In the genomic region with DNA sequence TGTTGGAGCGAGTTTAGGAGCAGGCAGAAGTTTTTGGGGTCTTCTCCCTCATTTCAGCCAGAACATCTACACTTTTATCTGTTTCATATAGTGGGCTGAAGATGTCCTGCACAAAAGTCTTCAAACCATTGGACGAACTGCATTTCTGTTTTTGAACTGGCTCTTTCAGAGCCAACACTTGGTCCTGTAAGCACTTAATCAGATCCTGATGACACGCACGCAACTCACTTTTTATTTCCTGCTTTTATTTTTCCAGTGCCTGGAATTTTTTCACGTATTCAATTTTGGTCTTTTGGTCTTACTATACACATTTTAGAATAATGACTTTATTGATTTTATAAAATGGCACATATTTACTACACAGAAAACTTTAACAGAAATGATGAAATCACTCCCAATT, we compare ENCODE assay signal across 27 cellular contexts. TPM values are rescaled to one million over a fixed set of nuclear protein-coding genes. Genes with fewer than 3 reads are reported as not detected.
"Had no signal": no experiment of that assay in that cellular context is flagged by ENCODE, and none has a peak within 500 bp of the region (broad histone marks: within the 10 kb centered on the region; RNA-seq: fewer than 3 reads in every experiment).

No MANE protein-coding gene starts in this region.

- H3K9me3 ChIP-seq: body of pancreas, esophagus squamous epithelium, lower lobe of right lung, spleen, thoracic aorta, upper lobe of left lung had no signal

- ATAC-seq: activated CD4-positive, alpha-beta T cell treated with anti-CD3 and anti-CD28 coated beads for 36 hours; body of pancreas; left lobe of liver; lower lobe of right lung; naive thymus-derived CD4-positive, alpha-beta T cell had no signal

- H3K27me3 ChIP-seq: body of pancreas, cardiac muscle cell, esophagus squamous epithelium, neural progenitor cell, spleen, upper lobe of left lung had no signal

- H3K27me3 Mint-ChIP-seq: activated B cell treated with CpG ODN at 0.5 μM for 24 hours; activated CD4-positive, alpha-beta memory T cell treated with anti-CD3 and anti-CD28 coated beads for 36 hours; activated CD4-positive, alpha-beta T cell treated with anti-CD3 and anti-CD28 coated beads for 36 hours; activated naive CD4-positive, alpha-beta T cell treated with anti-CD3 and anti-CD28 coated beads, Interleukin-2, amount 50 U/mL, for 24 hours; dendritic cell treated with granulocyte-macrophage colony-stimulating factor and Interleukin-4, amounts not matched to agents 40 ng/mL and 50 ng/mL, for 4 days; naive thymus-derived CD4-positive, alpha-beta T cell had no signal

- H2AFZ ChIP-seq: neural progenitor cell had no signal

- H3K27ac Mint-ChIP-seq: activated B cell treated with CpG ODN at 0.5 μM for 24 hours; activated CD4-positive, alpha-beta memory T cell treated with anti-CD3 and anti-CD28 coated beads for 36 hours; activated CD4-positive, alpha-beta T cell treated with anti-CD3 and anti-CD28 coated beads for 36 hours; activated naive CD4-positive, alpha-beta T cell treated with anti-CD3 and anti-CD28 coated beads, Interleukin-2, amount 50 U/mL, for 24 hours; dendritic cell treated with granulocyte-macrophage colony-stimulating factor and Interleukin-4, amounts not matched to agents 40 ng/mL and 50 ng/mL, for 4 days; neural progenitor cell; T-helper 1 cell treated with Interleukin-12 subunit alpha and Interleukin-12 subunit beta and Interleukin-4 antibody, amounts not matched to agents 30 μg/mL and 1 μg/mL, for 36 hours had no signal

- H3K27ac ChIP-seq: body of pancreas, cardiac muscle cell, esophagus squamous epithelium, lower lobe of right lung, neural progenitor cell, spleen, thoracic aorta, upper lobe of left lung had no signal

- H3K9ac ChIP-seq: neural progenitor cell had no signal

- H3K4me2 ChIP-seq: neural progenitor cell had no signal

- H3K4me3 Mint-ChIP-seq: activated B cell treated with CpG ODN at 0.5 μM for 24 hours; activated CD4-positive, alpha-beta memory T cell treated with anti-CD3 and anti-CD28 coated beads for 36 hours; activated CD4-positive, alpha-beta T cell treated with anti-CD3 and anti-CD28 coated beads for 36 hours; activated naive CD4-positive, alpha-beta T cell treated with anti-CD3 and anti-CD28 coated beads, Interleukin-2, amount 50 U/mL, for 24 hours; dendritic cell treated with granulocyte-macrophage colony-stimulating factor and Interleukin-4, amounts not matched to agents 40 ng/mL and 50 ng/mL, for 4 days; immature natural killer cell; naive thymus-derived CD4-positive, alpha-beta T cell; neural progenitor cell; T-helper 1 cell treated with Interleukin-12 subunit alpha and Interleukin-12 subunit beta and Interleukin-4 antibody, amounts not matched to agents 30 μg/mL and 1 μg/mL, for 36 hours had no signal

- DNase-seq: activated B cell treated with CpG ODN at 0.5 μM for 24 hours; activated CD4-positive, alpha-beta memory T cell treated with anti-CD3 and anti-CD28 coated beads for 36 hours; activated CD4-positive, alpha-beta T cell treated with anti-CD3 and anti-CD28 coated beads for 36 hours; activated effector memory CD4-positive, alpha-beta T cell treated with Interleukin-2 at 50 U/mL for 16 hours; activated T-cell treated with anti-CD3 and anti-CD28 coated beads, Interleukin-2, amount 50 U/mL, for 48 hours; anterior cingulate cortex; body of pancreas; effector memory CD4-positive, alpha-beta T cell; esophagus squamous epithelium; immature natural killer cell; lower lobe of right lung; naive thymus-derived CD4-positive, alpha-beta T cell; retina; spleen; stimulated activated CD4-positive, alpha-beta T cell treated with anti-CD3 and anti-CD28 coated beads, Interleukin-4, amount 100 ng/mL, for 1 hour; stimulated activated naive CD4-positive, alpha-beta T cell treated with Interleukin-2 at 50 U/mL for 16 hours; T1000; upper lobe of left lung had no signal

- H3K4me1 Mint-ChIP-seq: activated B cell treated with CpG ODN at 0.5 μM for 24 hours; activated CD4-positive, alpha-beta T cell treated with anti-CD3 and anti-CD28 coated beads for 36 hours; activated naive CD4-positive, alpha-beta T cell treated with anti-CD3 and anti-CD28 coated beads, Interleukin-2, amount 50 U/mL, for 24 hours; neural progenitor cell had no signal

- H3K4me3 ChIP-seq: body of pancreas, cardiac muscle cell, esophagus squamous epithelium, lower lobe of right lung, neural progenitor cell, spleen, thoracic aorta, upper lobe of left lung had no signal

- H3K9me3 Mint-ChIP-seq: activated B cell treated with CpG ODN at 0.5 μM for 24 hours; activated CD4-positive, alpha-beta memory T cell treated with anti-CD3 and anti-CD28 coated beads for 36 hours; activated naive CD4-positive, alpha-beta T cell treated with anti-CD3 and anti-CD28 coated beads, Interleukin-2, amount 50 U/mL, for 24 hours; dendritic cell treated with granulocyte-macrophage colony-stimulating factor and Interleukin-4, amounts not matched to agents 40 ng/mL and 50 ng/mL, for 4 days; immature natural killer cell; naive thymus-derived CD4-positive, alpha-beta T cell; neural progenitor cell; T-helper 1 cell treated with Interleukin-12 subunit alpha and Interleukin-12 subunit beta and Interleukin-4 antibody, amounts not matched to agents 30 μg/mL and 1 μg/mL, for 36 hours had no signal

- H3K4me1 ChIP-seq: body of pancreas, esophagus squamous epithelium, lower lobe of right lung, neural progenitor cell, spleen, upper lobe of left lung had no signal

RNA-seq across cellular contexts. Expression of a gene that starts 40.2 kb away (rescaled TPM):
- total RNA-seq: activated B cell treated with CpG ODN at 0.5 μM for 24 hours; activated CD4-positive, alpha-beta memory T cell treated with anti-CD3 and anti-CD28 coated beads for 36 hours; activated CD4-positive, alpha-beta T cell treated with anti-CD3 and anti-CD28 coated beads for 36 hours; glomerular endothelial cell; kidney epithelial cell; left lobe of liver; lower lobe of right lung; naive thymus-derived CD4-positive, alpha-beta T cell had no signal
- polyA plus RNA-seq: cardiac muscle cell; immature natural killer cell; naive thymus-derived CD4-positive, alpha-beta T cell had no signal
